In genomic region chr5:112883192-112883591, GRCh38 we compare ENCODE assay signal across 20 cellular contexts.
"Had no signal": no experiment of that assay in that cellular context is flagged by ENCODE, and none has a peak within 500 bp of the region (broad histone marks: within the 10 kb centered on the region; RNA-seq: fewer than 3 reads in every experiment).

No MANE protein-coding gene starts in this region.

- H3K79me2 ChIP-seq: parathyroid adenoma had no signal

- H3K27me3 ChIP-seq: foreskin keratinocyte, spleen, testis, tibial nerve, upper lobe of right lung, vagina had no signal

- H3K4me1 ChIP-seq: testis, tibial nerve had no signal

- H3K4me3 ChIP-seq: prostate gland, spleen, testis, tibial nerve, upper lobe of right lung, vagina had no signal

- H3K9ac ChIP-seq: parathyroid adenoma had no signal

- H3K9me3 ChIP-seq: prostate gland, spleen, testis, tibial nerve, upper lobe of right lung, vagina had no signal

- H3K27ac ChIP-seq: foreskin keratinocyte, parathyroid adenoma, spleen, testis, tibial nerve, upper lobe of right lung, vagina had no signal

- H2AFZ ChIP-seq: parathyroid adenoma had no signal

- H3K36me3 ChIP-seq: prostate gland had no signal

- DNase-seq: dermis blood vessel endothelial cell; foreskin keratinocyte; kidney; left cardiac atrium; mesendoderm; naive thymus-derived CD4-positive, alpha-beta T cell; nephron progenitor cell; spleen; stimulated activated CD4-positive, alpha-beta T cell treated with anti-CD3 and anti-CD28 coated beads, Interleukin-15, amount 100 ng/mL, for 24 hours; stimulated activated CD4-positive, alpha-beta T cell treated with anti-CD3 and anti-CD28 coated beads, Interleukin-1b, Interleukin-23, amount 100 ng/mL, for 48 hours; stimulated activated CD4-positive, alpha-beta T cell treated with anti-CD3 and anti-CD28 coated beads, Interleukin-4, amount 100 ng/mL, for 24 hours; stimulated activated naive B cell treated with anti-CD40 and anti-IgM and Interleukin-4, amounts not matched to agents 10 μg/mL and 1 μg/mL and 100 μg/mL, for 72 hours; stimulated activated naive CD8-positive, alpha-beta T cell treated with anti-CD3 and anti-CD28 coated beads, Interleukin-15, amount 100 ng/mL, for 72 hours; testis; upper lobe of right lung had no signal

- ATAC-seq: foreskin keratinocyte; naive thymus-derived CD4-positive, alpha-beta T cell; sciatic nerve; stimulated activated naive B cell treated with anti-CD40 and anti-IgM and Interleukin-4, amounts not matched to agents 10 μg/mL and 1 μg/mL and 100 μg/mL, for 72 hours; stimulated activated naive CD8-positive, alpha-beta T cell treated with anti-CD3 and anti-CD28 coated beads, Interleukin-15, amount 100 ng/mL, for 72 hours; upper lobe of right lung had no signal
